ENCODE assay signal across 9 cellular contexts in the genomic region with DNA sequence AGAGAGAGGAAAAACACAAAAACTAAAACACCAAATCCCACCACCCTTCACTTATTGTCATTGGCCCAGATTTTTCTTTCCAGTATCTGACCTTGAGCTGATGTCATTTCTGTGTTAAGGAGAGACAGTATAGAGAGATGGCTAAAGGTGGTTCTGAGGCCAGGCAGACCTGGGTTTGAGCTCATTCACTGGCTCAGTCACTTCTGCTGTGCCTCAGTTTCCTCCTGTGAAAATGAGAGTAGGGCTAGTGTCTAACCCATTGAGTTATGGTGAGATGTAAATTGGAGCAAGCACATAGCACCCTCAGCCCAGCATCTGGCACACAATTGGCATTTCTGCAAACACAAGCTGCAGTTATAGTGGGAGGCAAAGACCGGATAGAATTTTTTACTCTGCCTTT. TPM values are rescaled to one million over a fixed set of nuclear protein-coding genes. Genes with fewer than 3 reads are reported as not detected.
DNase-seq lines count a peak whose midpoint lies in the region; ATAC-seq and TF ChIP-seq lines count a peak whose summit lies in the region.
"Had no signal": no experiment of that assay in that cellular context is flagged by ENCODE, and none has a peak within 500 bp of the region (broad histone marks: within the 10 kb centered on the region; RNA-seq: fewer than 3 reads in every experiment).

No MANE protein-coding gene starts in this region.

- H3K4me3 Mint-ChIP-seq in CD8-positive, alpha-beta memory T cell = peak overlapping the region; percentile 4 to 81 (median 64)

- WGBS in esophagus muscularis mucosa = 43% methylated on average over 1 of the region's 1 CpG
- WGBS in trophoblast cell (ENCODE audit: extremely low coverage, insufficient coverage, insufficient read length) = no CpG with 5 or more reads among the region's 1 CpG

- no peak for DNase-seq in CD8-positive, alpha-beta memory T cell
- DNase-seq in RWPE1 (ENCODE audit: low spot score) = no peak
- no peak for DNase-seq in esophagus muscularis mucosa (ENCODE audit: extremely low spot score)
- no peak for DNase-seq in trophoblast cell
- DNase-seq in H4 (ENCODE audit: low spot score) = no peak
- no peak for DNase-seq in brain microvascular endothelial cell
- DNase-seq: NCI-H1930 had no signal

- peaks cover 27 to 38% (median 35%) of the 10 kb centered on the region in 3 donors for H3K4me1 Mint-ChIP-seq in CD8-positive, alpha-beta memory T cell

- peak overlapping the region in 7 of 8 donors; percentile 44 to 90 (median 75) for H3K27ac Mint-ChIP-seq in CD8-positive, alpha-beta memory T cell

- H3K36me3 Mint-ChIP-seq in CD8-positive, alpha-beta memory T cell = no peaks in the 10 kb centered on the region

- no peak overlapping the region for H3K4ac ChIP-seq in trophoblast cell (ENCODE audit: low read depth, low read length)

- H4K12ac ChIP-seq in trophoblast cell (ENCODE audit: low read depth, low read length) = no peak overlapping the region

- TF ChIP-seq EP300 in esophagus muscularis mucosa (IDR thresholded peaks at IDR 0.05) = no peak

- in situ Hi-C loops in brain microvascular endothelial cell (cut with HindIII; ENCODE audit: low pct_ligation_motif_present, low sequenced_read_pairs) = no loop called here

- no peak overlapping the region for H3K14ac ChIP-seq in trophoblast cell (ENCODE audit: low read length)

- H2AFZ ChIP-seq in trophoblast cell (ENCODE audit: insufficient read depth, low read length, poor library complexity) = no peak overlapping the region

- ATAC-seq in GM18505 (IDR thresholded peaks at IDR 0.05; ENCODE audit: unreplicated experiment) = no peak
- no peak for ATAC-seq in GM18502 (IDR thresholded peaks at IDR 0.05; ENCODE audit: poor library complexity, unreplicated experiment)

- no peak overlapping the region for H3K23ac ChIP-seq in trophoblast cell (ENCODE audit: low read length)

- no peak overlapping the region for H4K8ac ChIP-seq in trophoblast cell (ENCODE audit: low read depth, low read length)

- H4K91ac ChIP-seq in trophoblast cell (ENCODE audit: low read depth, low read length) = no peak overlapping the region

- no peak overlapping the region for H3K18ac ChIP-seq in trophoblast cell (ENCODE audit: low read length)

- peak overlapping the region; percentile 7 for H2BK12ac ChIP-seq in trophoblast cell (ENCODE audit: low read length)

- peaks cover 10% of the 10 kb centered on the region for H3K79me1 ChIP-seq in trophoblast cell (ENCODE audit: low read length)

- H3K36me3 ChIP-seq in CD8-positive, alpha-beta memory T cell (ENCODE audit: insufficient read depth, low read length) = no peaks in the 10 kb centered on the region
- H3K36me3 ChIP-seq in esophagus muscularis mucosa = no peaks in the 10 kb centered on the region
- no peaks in the 10 kb centered on the region for H3K36me3 ChIP-seq in trophoblast cell (ENCODE audit: control insufficient read depth in 1 of 2, insufficient read depth in 2 of 2, low read length in 2 of 2)
- no peaks in the 10 kb centered on the region for H3K36me3 ChIP-seq in brain microvascular endothelial cell (replicated peaks)

- H3K9me3 Mint-ChIP-seq in CD8-positive, alpha-beta memory T cell = no peaks in the 10 kb centered on the region

- no peak for TF ChIP-seq CTCF in RWPE1 (conservative IDR thresholded peaks at IDR 0.05; ENCODE audit: low read depth)
- no peak for TF ChIP-seq CTCF in esophagus muscularis mucosa (IDR thresholded peaks at IDR 0.05)
- TF ChIP-seq CTCF in brain microvascular endothelial cell (IDR thresholded peaks at IDR 0.05; ENCODE audit: low read depth, low read length, missing control alignments) = no peak

- H3K9ac ChIP-seq in trophoblast cell (ENCODE audit: low read length) = no peak overlapping the region

- H2AK5ac ChIP-seq in trophoblast cell (ENCODE audit: low read length) = no peak overlapping the region

- TF ChIP-seq POLR2A in esophagus muscularis mucosa (IDR thresholded peaks at IDR 0.05; ENCODE audit: low read depth) (no peak), GM18505 (IDR thresholded peaks at IDR 0.05; ENCODE audit: borderline replicate concordance, extremely low read depth, insufficient read depth, insufficient read length) (no peak)

- peaks cover 10 to 11% of the 10 kb centered on the region in 2 donors for H3K27me3 Mint-ChIP-seq in CD8-positive, alpha-beta memory T cell

- H2BK120ac ChIP-seq in trophoblast cell (ENCODE audit: insufficient read depth, low read length, poor library complexity) = no peak overlapping the region

- CTCF ChIA-PET in CD8-positive, alpha-beta memory T cell (lab: Charles Lee) = interaction anchor here (1.2 to 3.9 kb wide), 5 partner anchors 9 to 191 kb away, joined by 3 to 19 read pairs (median 4); no protein-coding TSS in a partner anchor
- CTCF ChIA-PET in RWPE1 (lab: Yijun Ruan, JAX) = interaction anchor here (0.6 to 0.7 kb wide), 2 partner anchors 65 to 294 kb away, joined by 3 to 5 read pairs; no protein-coding TSS in a partner anchor

- intact Hi-C loops in esophagus muscularis mucosa (cut with DNase I) = loop anchor here (5.0 kb wide), 1 partner anchor 51 kb away; no protein-coding TSS in a partner anchor

- peaks cover 33% of the 10 kb centered on the region for H3K4me1 ChIP-seq in CD8-positive, alpha-beta memory T cell (ENCODE audit: insufficient read depth, low read length)
- peaks cover 32 to 45% (median 39%) of the 10 kb centered on the region in 4 donors for H3K4me1 ChIP-seq in esophagus muscularis mucosa
- H3K4me1 ChIP-seq in trophoblast cell (ENCODE audit: control insufficient read depth in 1 of 2, insufficient read depth in 2 of 2, low read length in 2 of 2) = peaks cover 29 to 30% of the 10 kb centered on the region in 2 experiments

- POLR2A ChIA-PET in CD8-positive, alpha-beta memory T cell (lab: Charles Lee) = interaction anchor here (1.9 kb wide), 1 partner anchor 9 kb away, joined by 5 read pairs; no protein-coding TSS in a partner anchor
- POLR2A ChIA-PET in RWPE1 (lab: Yijun Ruan, JAX; ENCODE audit: low non-redundant PET) = interaction anchor here (0.5 kb wide), 1 partner anchor 54 kb away, joined by 7 read pairs; no protein-coding TSS in a partner anchor

- H3K4me2 ChIP-seq in trophoblast cell (ENCODE audit: low read length) = no peak overlapping the region

- no peak overlapping the region for H2BK5ac ChIP-seq in trophoblast cell (ENCODE audit: low read depth, low read length, poor library complexity)

- H3K27me3 ChIP-seq in CD8-positive, alpha-beta memory T cell (ENCODE audit: insufficient read depth, low read length, poor library complexity, severe bottlenecking) = no peaks in the 10 kb centered on the region
- H3K27me3 ChIP-seq in esophagus muscularis mucosa = no peaks in the 10 kb centered on the region
- H3K27me3 ChIP-seq in trophoblast cell (ENCODE audit: insufficient read depth, low read length) = no peaks in the 10 kb centered on the region
- no peaks in the 10 kb centered on the region for H3K27me3 ChIP-seq in brain microvascular endothelial cell (replicated peaks)

- H3K9me3 ChIP-seq in CD8-positive, alpha-beta memory T cell (ENCODE audit: low read length) = no peaks in the 10 kb centered on the region
- H3K9me3 ChIP-seq in esophagus muscularis mucosa = no peaks in the 10 kb centered on the region
- no peaks in the 10 kb centered on the region for H3K9me3 ChIP-seq in trophoblast cell (ENCODE audit: insufficient read depth, low read depth, low read length)

- no peak overlapping the region for H3K27ac ChIP-seq in CD8-positive, alpha-beta memory T cell (ENCODE audit: low read depth, low read length)
- H3K27ac ChIP-seq in RWPE1 = peak overlapping the region; percentile 97
- peak overlapping the region in 1 of 4 donors; percentile 36 for H3K27ac ChIP-seq in esophagus muscularis mucosa (replicated peaks in 1 of 4)
- H3K27ac ChIP-seq in trophoblast cell (ENCODE audit: low read depth, low read length) = no peak overlapping the region
- H3K27ac ChIP-seq in brain microvascular endothelial cell = no peak overlapping the region

- no peaks in the 10 kb centered on the region for H3K79me2 ChIP-seq in trophoblast cell (ENCODE audit: control insufficient read depth, insufficient read depth, low read length, poor library complexity)

- H3K4me3 ChIP-seq in CD8-positive, alpha-beta memory T cell (ENCODE audit: low read length) = no peak overlapping the region
- H3K4me3 ChIP-seq in esophagus muscularis mucosa (peak overlapping the region; percentile 13 to 38 (median 23)), trophoblast cell (ENCODE audit: low read depth, low read length) (no peak overlapping the region), brain microvascular endothelial cell (ENCODE audit: low read depth, low read length) (no peak overlapping the region)

RNA-seq across cellular contexts. Expression of gene KIFC3, which starts 6.3 kb away (rescaled TPM):
- 1 to 10 TPM; 2.9 to 3.2 TPM for total RNA-seq in CD8-positive, alpha-beta memory T cell
- 0.82 TPM for polyA plus RNA-seq in CD8-positive, alpha-beta memory T cell
- 10 to 100 TPM; 28.2 to 76.8 (median 46.6) TPM for total RNA-seq in esophagus muscularis mucosa
- 14.9 and 15.9 TPM in 2 replicates for polyA plus RNA-seq in trophoblast cell (2013)
- total RNA-seq in H4 (2014; rRNA removed; shearing (Covaris generic)) = 12.2 and 27.4 TPM in 2 replicates

Comparison
In these comparisons a context has a peak if more than half of its experiments do, and no peak if none do; other contexts are left out.
1. H3K4me3 ChIP-seq: peak in esophagus muscularis mucosa (4 of 4); none in CD8-positive, alpha-beta memory T cell (single experiment), trophoblast cell (single experiment) and brain microvascular endothelial cell (single experiment).